7 cellular contexts compared by ENCODE assay signal in genomic region chr5:142769793-142770649, GRCh38. TPM values are rescaled to one million over a fixed set of nuclear protein-coding genes. Genes with fewer than 3 reads are reported as not detected.
DNase-seq lines count a peak whose midpoint lies in the region; ATAC-seq, FAIRE-seq and TF ChIP-seq lines count a peak whose summit lies in the region.

A gene with protein sequence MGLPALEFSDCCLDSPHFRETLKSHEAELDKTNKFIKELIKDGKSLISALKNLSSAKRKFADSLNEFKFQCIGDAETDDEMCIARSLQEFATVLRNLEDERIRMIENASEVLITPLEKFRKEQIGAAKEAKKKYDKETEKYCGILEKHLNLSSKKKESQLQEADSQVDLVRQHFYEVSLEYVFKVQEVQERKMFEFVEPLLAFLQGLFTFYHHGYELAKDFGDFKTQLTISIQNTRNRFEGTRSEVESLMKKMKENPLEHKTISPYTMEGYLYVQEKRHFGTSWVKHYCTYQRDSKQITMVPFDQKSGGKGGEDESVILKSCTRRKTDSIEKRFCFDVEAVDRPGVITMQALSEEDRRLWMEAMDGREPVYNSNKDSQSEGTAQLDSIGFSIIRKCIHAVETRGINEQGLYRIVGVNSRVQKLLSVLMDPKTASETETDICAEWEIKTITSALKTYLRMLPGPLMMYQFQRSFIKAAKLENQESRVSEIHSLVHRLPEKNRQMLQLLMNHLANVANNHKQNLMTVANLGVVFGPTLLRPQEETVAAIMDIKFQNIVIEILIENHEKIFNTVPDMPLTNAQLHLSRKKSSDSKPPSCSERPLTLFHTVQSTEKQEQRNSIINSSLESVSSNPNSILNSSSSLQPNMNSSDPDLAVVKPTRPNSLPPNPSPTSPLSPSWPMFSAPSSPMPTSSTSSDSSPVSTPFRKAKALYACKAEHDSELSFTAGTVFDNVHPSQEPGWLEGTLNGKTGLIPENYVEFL (plus strand): TSS chr5:142770377. CDS start chr5:142770762, 385 bp downstream.

- peak; percentile 36 for TF ChIP-seq CTCF in astrocyte of the cerebellum (IDR thresholded peaks at IDR 0.05; ENCODE audit: low read depth, low read length, missing control alignments)

- DNase-seq in GM18507 (ENCODE audit: extremely low spot score, insufficient read length, low read depth) (peak; percentile 91), NCI-H1930 (lab: John Stamatoyannopoulos, UW) (peak; percentile 84 to 87), astrocyte of the cerebellum (ENCODE audit: low read depth) (peak; percentile 87), hepatic stellate cell (ENCODE audit: low spot score) (peak; percentile 95), renal cortical epithelial cell (ENCODE audit: low read depth) (peak; percentile 86)
- DNase-seq in T-helper 2 cell treated with Interferon-gamma antibody and Interleukin-4, amounts not matched to agents 5 μg/mL and 100 μg/mL, for 36 hours (ENCODE audit: low spot score): peak; percentile 97

- FAIRE-seq in GM18507 (lab: Jason Lieb, UNC): peak; percentile 94

- H3K36me3 Mint-ChIP-seq in T-helper 2 cell treated with Interferon-gamma antibody and Interleukin-4, amounts not matched to agents 5 μg/mL and 100 μg/mL, for 36 hours (ENCODE audit: low read depth): no peaks in the 10 kb centered on the region

- peaks cover 37% of the 10 kb centered on the region for H3K4me1 Mint-ChIP-seq in T-helper 2 cell treated with Interferon-gamma antibody and Interleukin-4, amounts not matched to agents 5 μg/mL and 100 μg/mL, for 36 hours (ENCODE audit: low read depth)

- peak; percentile 99 for ATAC-seq in HG02973 (IDR thresholded peaks at IDR 0.05; ENCODE audit: unreplicated experiment)

- peak within 1 kb of the TSS; percentile 76 for H3K4me3 ChIP-seq in astrocyte of the cerebellum (ENCODE audit: low read depth, low read length)

- peak within 1 kb of the TSS; percentile 96 for H3K4me3 Mint-ChIP-seq in T-helper 2 cell treated with Interferon-gamma antibody and Interleukin-4, amounts not matched to agents 5 μg/mL and 100 μg/mL, for 36 hours

- in situ Hi-C loops in astrocyte of the cerebellum (cut with HindIII; ENCODE audit: low sequenced_read_pairs): no loop called here

- no peaks in the 10 kb centered on the region for H3K9me3 Mint-ChIP-seq in T-helper 2 cell treated with Interferon-gamma antibody and Interleukin-4, amounts not matched to agents 5 μg/mL and 100 μg/mL, for 36 hours

- H3K27me3 Mint-ChIP-seq in T-helper 2 cell treated with Interferon-gamma antibody and Interleukin-4, amounts not matched to agents 5 μg/mL and 100 μg/mL, for 36 hours (ENCODE audit: low read depth): peaks cover 5% of the 10 kb centered on the region

- peak within 1 kb of the TSS; percentile 89 for H3K27ac Mint-ChIP-seq in T-helper 2 cell treated with Interferon-gamma antibody and Interleukin-4, amounts not matched to agents 5 μg/mL and 100 μg/mL, for 36 hours

RNA-seq across cellular contexts. Expression of the gene that starts here (rescaled TPM):
- total RNA-seq in renal cortical epithelial cell: 7.3 and 10.4 TPM in 2 replicates

Comparison
In these comparisons a context has a peak if more than half of its experiments do, and no peak if none do; other contexts are left out.
1. Peak in every context shown above with its lines: DNase-seq, ATAC-seq and H3K4me3 ChIP-seq.